In genomic region chr7:4703532-4703931, GRCh38 we compare ENCODE assay signal across 17 cellular contexts.
"Had no signal": no experiment of that assay in that cellular context is flagged by ENCODE, and none has a peak within 500 bp of the region (broad histone marks: within the 10 kb centered on the region; RNA-seq: fewer than 3 reads in every experiment).

No MANE protein-coding gene starts in this region.

- H3K9me3 ChIP-seq: heart right ventricle, right atrium auricular region, tibial nerve had no signal

- FAIRE-seq: bronchial epithelial cell, endothelial cell of umbilical vein, islet of Langerhans, small intestine had no signal

- H3K27ac ChIP-seq: right atrium auricular region, tibial nerve had no signal

- H3K9me3 Mint-ChIP-seq: activated B cell treated with CpG ODN at 0.5 μM for 24 hours; activated naive CD4-positive, alpha-beta T cell treated with anti-CD3 and anti-CD28 coated beads, Interleukin-2, amount 50 U/mL, for 24 hours; memory B cell had no signal

- H3K36me3 ChIP-seq: heart right ventricle, right atrium auricular region, tibial nerve had no signal

- H3K27ac Mint-ChIP-seq: activated B cell treated with CpG ODN at 0.5 μM for 24 hours; activated naive CD4-positive, alpha-beta T cell treated with anti-CD3 and anti-CD28 coated beads, Interleukin-2, amount 50 U/mL, for 24 hours; memory B cell; T-helper 17 cell had no signal

- H3K36me3 Mint-ChIP-seq: activated naive CD4-positive, alpha-beta T cell treated with anti-CD3 and anti-CD28 coated beads, Interleukin-2, amount 50 U/mL, for 24 hours had no signal

- H3K27me3 Mint-ChIP-seq: activated B cell treated with CpG ODN at 0.5 μM for 24 hours; activated naive CD4-positive, alpha-beta T cell treated with anti-CD3 and anti-CD28 coated beads, Interleukin-2, amount 50 U/mL, for 24 hours; memory B cell; T-helper 17 cell had no signal

- H3K4me3 Mint-ChIP-seq: activated B cell treated with CpG ODN at 0.5 μM for 24 hours; activated naive CD4-positive, alpha-beta T cell treated with anti-CD3 and anti-CD28 coated beads, Interleukin-2, amount 50 U/mL, for 24 hours; memory B cell; T-helper 17 cell had no signal

- ATAC-seq: left lobe of liver, T-helper 17 cell had no signal

- H3K4me3 ChIP-seq: right atrium auricular region, tibial nerve had no signal

- DNase-seq: activated B cell treated with CpG ODN at 0.5 μM for 24 hours; activated CD4-positive, alpha-beta T cell treated with anti-CD3 and anti-CD28 coated beads, Interleukin-2, amount 50 U/mL, for 1 hour; activated effector memory CD4-positive, alpha-beta T cell treated with Interleukin-2 at 50 U/mL for 16 hours; activated T-cell treated with anti-CD3 and anti-CD28 coated beads, Interleukin-2, amount 50 U/mL, for 1 hour; amygdala; foreskin melanocyte; small intestine; T-helper 17 cell had no signal

- H3K27me3 ChIP-seq: heart right ventricle, right atrium auricular region, tibial nerve had no signal
